27 cellular contexts compared by ENCODE assay signal in the genomic region with DNA sequence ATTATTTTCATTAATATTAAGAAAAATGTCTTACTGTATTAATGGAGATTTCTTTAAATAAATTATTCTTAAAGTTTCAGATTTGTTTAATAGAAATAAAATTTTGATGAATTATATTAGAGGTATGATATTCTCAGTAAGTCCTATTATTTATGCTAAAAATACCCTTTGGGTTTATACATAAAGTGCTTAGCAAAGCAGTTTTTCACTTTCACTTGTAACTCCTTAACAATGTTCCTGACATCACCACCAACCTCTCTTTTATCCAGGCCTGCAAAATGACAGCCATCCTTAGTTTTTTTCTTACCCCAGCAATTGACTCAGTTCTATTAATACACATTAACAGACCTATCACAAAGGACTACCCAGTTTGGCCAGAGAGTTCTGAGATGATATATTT.
"Had no signal": no experiment of that assay in that cellular context is flagged by ENCODE, and none has a peak within 500 bp of the region (broad histone marks: within the 10 kb centered on the region; RNA-seq: fewer than 3 reads in every experiment).

No MANE protein-coding gene starts in this region.

- H3K9me3 ChIP-seq: adrenal gland had no signal

- H3K4me1 ChIP-seq: adrenal gland had no signal

- ATAC-seq: Panc1, Right ventricle myocardium inferior, T-cell had no signal

- H3K9ac ChIP-seq: KMS-11 had no signal

- H3K27me3 ChIP-seq: adrenal gland had no signal

- H3K27ac Mint-ChIP-seq: activated CD4-positive, alpha-beta memory T cell treated with anti-CD3 and anti-CD28 coated beads, Interleukin-2, amount 10 ng/mL, durations not matched to agents 7 days and 5 days; activated naive CD8-positive, alpha-beta T cell treated with anti-CD3 and anti-CD28 coated beads, Interleukin-2, amount 10 ng/mL, durations not matched to agents 7 days and 5 days had no signal

- H3K4me3 ChIP-seq: adrenal gland, SK-N-MC had no signal

- H3K4me3 Mint-ChIP-seq: activated CD4-positive, alpha-beta memory T cell treated with anti-CD3 and anti-CD28 coated beads, Interleukin-2, amount 10 ng/mL, durations not matched to agents 7 days and 5 days; activated naive CD8-positive, alpha-beta T cell treated with anti-CD3 and anti-CD28 coated beads, Interleukin-2, amount 10 ng/mL, durations not matched to agents 7 days and 5 days; T-cell had no signal

- H3K27me3 Mint-ChIP-seq: activated CD4-positive, alpha-beta memory T cell treated with anti-CD3 and anti-CD28 coated beads, Interleukin-2, amount 10 ng/mL, durations not matched to agents 7 days and 5 days; activated naive CD8-positive, alpha-beta T cell treated with anti-CD3 and anti-CD28 coated beads, Interleukin-2, amount 10 ng/mL, durations not matched to agents 7 days and 5 days; T-cell had no signal

- H3K36me3 ChIP-seq: adrenal gland had no signal

- H3K27ac ChIP-seq: adrenal gland, KMS-11, SK-N-MC, VCaP had no signal

- H3K4me2 ChIP-seq: KMS-11 had no signal

- DNase-seq: activated CD4-positive, alpha-beta memory T cell treated with anti-CD3 and anti-CD28 coated beads, Interleukin-2, amount 10 ng/mL, durations not matched to agents 7 days and 5 days; activated CD4-positive, alpha-beta T cell treated with anti-CD3 and anti-CD28 coated beads, Interleukin-2, amount 50 U/mL, for 1 hour; activated CD4-positive, CD25-positive, alpha-beta regulatory T cell; activated naive CD4-positive, alpha-beta T cell treated with anti-CD3 and anti-CD28 coated beads, Interleukin-2, amount 50 U/mL, for 16 hours; activated naive CD8-positive, alpha-beta T cell treated with anti-CD3 and anti-CD28 coated beads, Interleukin-2, amount 10 ng/mL, durations not matched to agents 7 days and 5 days; activated T-cell treated with anti-CD3 and anti-CD28 coated beads for 4 hours; adrenal gland; anterior cingulate cortex; cerebellar nuclear complex; NCI-H1092; NCI-H1417 treated with DMSO at 0.1 percent for 48 hours; NCI-H1694; NCI-H2029; NCI-H446 treated with DMSO at 0.1 percent for 48 hours; NCI-H524 treated with DMSO at 0.1 percent for 48 hours; NCI-H748 treated with DMSO at 0.1 percent for 48 hours; NK-92 treated with Interleukin-12 subunit alpha and Interleukin-12 subunit beta, amount 100 ng/mL, for 24 hours; OCI-M1; RPMI8226; T-cell; T-helper 2 cell; T1000 had no signal
